1 cellular context compared by ENCODE assay signal in the genomic region with DNA sequence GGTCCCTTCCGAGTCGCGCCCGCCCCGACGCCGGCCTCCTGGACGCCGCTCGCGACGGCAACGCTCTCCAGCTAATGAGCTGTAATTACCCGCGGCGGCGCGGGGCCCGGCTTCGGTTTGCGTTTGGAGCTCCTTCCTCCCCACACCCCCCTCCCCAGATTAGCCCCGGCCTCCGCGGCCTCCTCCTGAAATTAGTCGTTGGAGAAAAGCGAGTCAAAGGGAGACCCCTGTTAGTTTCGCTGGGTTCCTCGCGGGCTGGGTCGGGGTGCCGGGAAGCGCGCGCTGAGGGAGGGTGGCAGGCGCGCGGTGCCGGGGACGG.
TF ChIP-seq lines count a peak whose summit lies in the region.

No MANE protein-coding gene starts in this region.

TF ChIP-seq in WTC11, 78 proteins besides CTCF, POLR2A, EP300 and RAD21 (continued from another document):
- TF ChIP-seq, protein P1, sequence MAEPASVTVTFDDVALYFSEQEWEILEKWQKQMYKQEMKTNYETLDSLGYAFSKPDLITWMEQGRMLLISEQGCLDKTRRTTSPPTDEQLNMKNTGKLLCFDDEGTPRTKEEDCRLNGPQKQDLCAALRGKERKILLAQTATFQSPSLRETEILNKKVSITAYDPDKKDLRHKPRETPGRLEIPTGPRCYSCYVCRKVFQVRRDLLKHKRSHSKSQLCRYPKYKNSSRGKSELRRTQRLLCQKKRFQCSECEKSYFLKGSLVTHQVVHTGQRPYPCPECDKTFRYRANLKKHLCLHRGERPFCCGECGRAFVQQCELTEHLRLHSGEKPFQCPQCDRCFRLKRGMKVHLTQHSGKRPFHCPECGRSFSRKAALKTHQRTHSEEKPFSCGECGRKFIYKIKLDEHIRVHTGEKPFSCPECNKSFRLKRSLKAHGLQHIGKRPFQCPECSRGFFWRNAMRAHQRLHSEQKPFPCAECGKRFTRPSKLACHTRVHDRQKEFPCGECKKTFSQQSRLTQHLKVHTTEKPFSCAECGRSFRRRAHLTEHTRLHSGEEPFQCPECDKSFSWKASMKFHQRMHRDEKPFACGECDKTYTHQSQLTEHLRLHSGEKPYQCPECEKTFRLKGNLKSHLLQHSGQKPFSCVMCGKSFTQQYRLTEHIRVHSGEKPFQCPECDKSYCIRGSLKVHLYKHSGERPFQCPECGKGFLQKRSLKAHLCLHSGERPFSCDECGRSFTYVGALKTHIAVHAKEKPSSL (CRISPR knock-in tag; conservative IDR thresholded peaks at IDR 0.05) = no peak
- TF ChIP-seq, protein P2, sequence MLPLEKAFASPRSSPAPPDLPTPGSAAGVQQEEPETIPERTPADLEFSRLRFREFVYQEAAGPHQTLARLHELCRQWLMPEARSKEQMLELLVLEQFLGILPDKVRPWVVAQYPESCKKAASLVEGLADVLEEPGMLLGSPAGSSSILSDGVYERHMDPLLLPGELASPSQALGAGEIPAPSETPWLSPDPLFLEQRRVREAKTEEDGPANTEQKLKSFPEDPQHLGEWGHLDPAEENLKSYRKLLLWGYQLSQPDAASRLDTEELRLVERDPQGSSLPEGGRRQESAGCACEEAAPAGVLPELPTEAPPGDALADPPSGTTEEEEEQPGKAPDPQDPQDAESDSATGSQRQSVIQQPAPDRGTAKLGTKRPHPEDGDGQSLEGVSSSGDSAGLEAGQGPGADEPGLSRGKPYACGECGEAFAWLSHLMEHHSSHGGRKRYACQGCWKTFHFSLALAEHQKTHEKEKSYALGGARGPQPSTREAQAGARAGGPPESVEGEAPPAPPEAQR (CRISPR knock-in tag; IDR thresholded peaks at IDR 0.05) = no peak
- TF ChIP-seq ZNF671 (CRISPR knock-in tag; IDR thresholded peaks at IDR 0.05) = no peak
- no peak for TF ChIP-seq GABPB1 (CRISPR knock-in tag; IDR thresholded peaks at IDR 0.05)
- TF ChIP-seq TP53 (CRISPR knock-in tag; IDR thresholded peaks at IDR 0.05) = no peak
- TF ChIP-seq, protein P3, sequence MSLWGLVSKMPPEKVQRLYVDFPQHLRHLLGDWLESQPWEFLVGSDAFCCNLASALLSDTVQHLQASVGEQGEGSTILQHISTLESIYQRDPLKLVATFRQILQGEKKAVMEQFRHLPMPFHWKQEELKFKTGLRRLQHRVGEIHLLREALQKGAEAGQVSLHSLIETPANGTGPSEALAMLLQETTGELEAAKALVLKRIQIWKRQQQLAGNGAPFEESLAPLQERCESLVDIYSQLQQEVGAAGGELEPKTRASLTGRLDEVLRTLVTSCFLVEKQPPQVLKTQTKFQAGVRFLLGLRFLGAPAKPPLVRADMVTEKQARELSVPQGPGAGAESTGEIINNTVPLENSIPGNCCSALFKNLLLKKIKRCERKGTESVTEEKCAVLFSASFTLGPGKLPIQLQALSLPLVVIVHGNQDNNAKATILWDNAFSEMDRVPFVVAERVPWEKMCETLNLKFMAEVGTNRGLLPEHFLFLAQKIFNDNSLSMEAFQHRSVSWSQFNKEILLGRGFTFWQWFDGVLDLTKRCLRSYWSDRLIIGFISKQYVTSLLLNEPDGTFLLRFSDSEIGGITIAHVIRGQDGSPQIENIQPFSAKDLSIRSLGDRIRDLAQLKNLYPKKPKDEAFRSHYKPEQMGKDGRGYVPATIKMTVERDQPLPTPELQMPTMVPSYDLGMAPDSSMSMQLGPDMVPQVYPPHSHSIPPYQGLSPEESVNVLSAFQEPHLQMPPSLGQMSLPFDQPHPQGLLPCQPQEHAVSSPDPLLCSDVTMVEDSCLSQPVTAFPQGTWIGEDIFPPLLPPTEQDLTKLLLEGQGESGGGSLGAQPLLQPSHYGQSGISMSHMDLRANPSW (CRISPR knock-in tag; conservative IDR thresholded peaks at IDR 0.05; ENCODE audit: low read depth) = no peak
- TF ChIP-seq, protein P4, sequence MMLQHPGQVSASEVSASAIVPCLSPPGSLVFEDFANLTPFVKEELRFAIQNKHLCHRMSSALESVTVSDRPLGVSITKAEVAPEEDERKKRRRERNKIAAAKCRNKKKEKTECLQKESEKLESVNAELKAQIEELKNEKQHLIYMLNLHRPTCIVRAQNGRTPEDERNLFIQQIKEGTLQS (CRISPR knock-in tag; conservative IDR thresholded peaks at IDR 0.05) = no peak
- TF ChIP-seq TEAD4 (CRISPR knock-in tag; IDR thresholded peaks at IDR 0.05) = no peak
- TF ChIP-seq, protein P5, sequence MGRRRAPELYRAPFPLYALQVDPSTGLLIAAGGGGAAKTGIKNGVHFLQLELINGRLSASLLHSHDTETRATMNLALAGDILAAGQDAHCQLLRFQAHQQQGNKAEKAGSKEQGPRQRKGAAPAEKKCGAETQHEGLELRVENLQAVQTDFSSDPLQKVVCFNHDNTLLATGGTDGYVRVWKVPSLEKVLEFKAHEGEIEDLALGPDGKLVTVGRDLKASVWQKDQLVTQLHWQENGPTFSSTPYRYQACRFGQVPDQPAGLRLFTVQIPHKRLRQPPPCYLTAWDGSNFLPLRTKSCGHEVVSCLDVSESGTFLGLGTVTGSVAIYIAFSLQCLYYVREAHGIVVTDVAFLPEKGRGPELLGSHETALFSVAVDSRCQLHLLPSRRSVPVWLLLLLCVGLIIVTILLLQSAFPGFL (CRISPR knock-in tag; IDR thresholded peaks at IDR 0.05; ENCODE audit: borderline replicate concordance) = no peak
- no peak for TF ChIP-seq ZNF232 (CRISPR knock-in tag; IDR thresholded peaks at IDR 0.05)
- no peak for TF ChIP-seq RORB (CRISPR knock-in tag; IDR thresholded peaks at IDR 0.05)
